Comparison of ENCODE assay signal across 17 cellular contexts in the genomic region with DNA sequence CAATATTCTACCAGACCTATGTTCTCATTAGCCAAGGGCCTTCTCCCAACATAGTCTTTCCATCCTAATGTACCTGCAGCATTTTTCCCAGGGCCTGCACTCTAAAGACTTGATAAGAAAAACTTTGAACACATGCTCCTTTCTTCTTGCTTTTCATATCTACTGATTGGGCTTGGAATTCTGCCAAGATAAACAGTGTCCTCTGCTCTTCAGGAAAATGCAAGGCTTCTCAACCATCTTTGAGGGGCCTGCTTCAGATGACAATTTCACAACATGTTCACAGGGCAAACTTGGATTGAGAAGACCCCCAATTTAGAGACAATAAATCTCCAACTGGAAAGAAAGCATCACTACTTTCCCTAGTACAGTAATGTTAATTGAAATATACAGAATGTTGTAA.
"Had no signal": no experiment of that assay in that cellular context is flagged by ENCODE, and none has a peak within 500 bp of the region (broad histone marks: within the 10 kb centered on the region; RNA-seq: fewer than 3 reads in every experiment).

No MANE protein-coding gene starts in this region.

- H3K9me3 ChIP-seq: ascending aorta, colonic mucosa, thoracic aorta, upper lobe of left lung had no signal

- H3K9me3 Mint-ChIP-seq: activated naive CD4-positive, alpha-beta T cell treated with anti-CD3 and anti-CD28 coated beads, Interleukin-2, amount 50 U/mL, for 24 hours; central memory CD8-positive, alpha-beta T cell; stimulated activated naive B cell treated with anti-CD40 and anti-IgM and Interleukin-4, amounts not matched to agents 10 μg/mL and 1 μg/mL and 100 μg/mL, for 72 hours had no signal

- FAIRE-seq: endometrium, frontal cortex, kidney had no signal

- H3K27ac Mint-ChIP-seq: activated naive CD4-positive, alpha-beta T cell treated with anti-CD3 and anti-CD28 coated beads, Interleukin-2, amount 50 U/mL, for 24 hours; nephron; stimulated activated naive B cell treated with anti-CD40 and anti-IgM and Interleukin-4, amounts not matched to agents 10 μg/mL and 1 μg/mL and 100 μg/mL, for 72 hours had no signal

- H3K27me3 Mint-ChIP-seq: activated naive CD4-positive, alpha-beta T cell treated with anti-CD3 and anti-CD28 coated beads, Interleukin-2, amount 50 U/mL, for 24 hours had no signal

- H3K27me3 ChIP-seq: ascending aorta, colonic mucosa, upper lobe of left lung had no signal

- H3K4me1 Mint-ChIP-seq: activated naive CD4-positive, alpha-beta T cell treated with anti-CD3 and anti-CD28 coated beads, Interleukin-2, amount 50 U/mL, for 24 hours; central memory CD8-positive, alpha-beta T cell; nephron; stimulated activated naive B cell treated with anti-CD40 and anti-IgM and Interleukin-4, amounts not matched to agents 10 μg/mL and 1 μg/mL and 100 μg/mL, for 72 hours had no signal

- H3K36me3 ChIP-seq: ascending aorta, colonic mucosa, thoracic aorta, upper lobe of left lung had no signal

- H3K4me1 ChIP-seq: ascending aorta, colonic mucosa, upper lobe of left lung had no signal

- DNase-seq: activated CD4-positive, alpha-beta T cell treated with anti-CD3 and anti-CD28 coated beads, Interleukin-2, amount 50 U/mL, for 48 hours; activated gamma-delta T cell; colonic mucosa; kidney; midbrain; occipital lobe; posterior cingulate gyrus; stimulated activated naive B cell treated with anti-CD40 and anti-IgM and Interleukin-4, amounts not matched to agents 10 μg/mL and 1 μg/mL and 100 μg/mL, for 72 hours; upper lobe of left lung had no signal

- H3K4me3 Mint-ChIP-seq: activated naive CD4-positive, alpha-beta T cell treated with anti-CD3 and anti-CD28 coated beads, Interleukin-2, amount 50 U/mL, for 24 hours; central memory CD8-positive, alpha-beta T cell; nephron; stimulated activated naive B cell treated with anti-CD40 and anti-IgM and Interleukin-4, amounts not matched to agents 10 μg/mL and 1 μg/mL and 100 μg/mL, for 72 hours had no signal

- H3K4me3 ChIP-seq: ascending aorta, colonic mucosa, thoracic aorta, upper lobe of left lung had no signal

- H3K27ac ChIP-seq: ascending aorta, colonic mucosa, thoracic aorta, upper lobe of left lung had no signal

- H3K36me3 Mint-ChIP-seq: activated naive CD4-positive, alpha-beta T cell treated with anti-CD3 and anti-CD28 coated beads, Interleukin-2, amount 50 U/mL, for 24 hours; stimulated activated naive B cell treated with anti-CD40 and anti-IgM and Interleukin-4, amounts not matched to agents 10 μg/mL and 1 μg/mL and 100 μg/mL, for 72 hours had no signal

- ATAC-seq: left lobe of liver; stimulated activated naive B cell treated with anti-CD40 and anti-IgM and Interleukin-4, amounts not matched to agents 10 μg/mL and 1 μg/mL and 100 μg/mL, for 72 hours had no signal
